ENCODE assay signal across 6 cellular contexts in genomic region chr11:235180-235997, GRCh38. TPM values are rescaled to one million over a fixed set of nuclear protein-coding genes. Genes with fewer than 3 reads are reported as not detected.
DNase-seq lines count a peak whose midpoint lies in the region; ATAC-seq and TF ChIP-seq lines count a peak whose summit lies in the region.

No MANE protein-coding gene starts in this region.

- H3K36me3 Mint-ChIP-seq in T-helper 2 cell treated with Interferon-gamma antibody and Interleukin-4, amounts not matched to agents 5 μg/mL and 100 μg/mL, for 36 hours (ENCODE audit: low read depth) = peaks cover 8% of the 10 kb centered on the region
- no peaks in the 10 kb centered on the region for H3K36me3 Mint-ChIP-seq in glutamatergic neuron (ENCODE audit: unreplicated experiment)

- H3K4me1 Mint-ChIP-seq in T-helper 2 cell treated with Interferon-gamma antibody and Interleukin-4, amounts not matched to agents 5 μg/mL and 100 μg/mL, for 36 hours (ENCODE audit: low read depth) = peaks cover 30% of the 10 kb centered on the region
- H3K4me1 Mint-ChIP-seq in glutamatergic neuron (ENCODE audit: low read depth, unreplicated experiment) = peaks cover 1% of the 10 kb centered on the region

- ATAC-seq in GM21737 (IDR thresholded peaks at IDR 0.05; ENCODE audit: unreplicated experiment) = peak; percentile 7

- H3K27ac Mint-ChIP-seq in T-helper 2 cell treated with Interferon-gamma antibody and Interleukin-4, amounts not matched to agents 5 μg/mL and 100 μg/mL, for 36 hours = peak overlapping the region; percentile 85
- H3K27ac Mint-ChIP-seq in glutamatergic neuron (ENCODE audit: unreplicated experiment) = peak overlapping the region; percentile 67

- no peak for TF ChIP-seq CTCF in glutamatergic neuron (IDR thresholded peaks at IDR 0.05; ENCODE audit: partially characterized antibody, unreplicated experiment)

- no peaks in the 10 kb centered on the region for H3K27me3 Mint-ChIP-seq in T-helper 2 cell treated with Interferon-gamma antibody and Interleukin-4, amounts not matched to agents 5 μg/mL and 100 μg/mL, for 36 hours (ENCODE audit: low read depth)
- H3K27me3 Mint-ChIP-seq in glutamatergic neuron (ENCODE audit: unreplicated experiment) = peaks cover 2% of the 10 kb centered on the region

- in situ Hi-C loops in G401 (cut with HindIII; ENCODE audit: low sequenced_read_pairs) = no loop called here

- DNase-seq in T-helper 2 cell treated with Interferon-gamma antibody and Interleukin-4, amounts not matched to agents 5 μg/mL and 100 μg/mL, for 36 hours (ENCODE audit: low spot score) = no peak
- DNase-seq in glutamatergic neuron = no peak
- DNase-seq in stimulated activated CD8-positive, alpha-beta memory T cell treated with anti-CD3 and anti-CD28 coated beads, Interleukin-2, amount 100 ng/mL, for 48 hours (ENCODE audit: low read depth in 2 of 2) = peak; percentile 44 to 51
- no peak for DNase-seq in iPS-NIHi7 (ENCODE audit: extremely low spot score)
- no peak for DNase-seq in G401 (ENCODE audit: low spot score)

- H3K4me3 Mint-ChIP-seq in T-helper 2 cell treated with Interferon-gamma antibody and Interleukin-4, amounts not matched to agents 5 μg/mL and 100 μg/mL, for 36 hours = peak overlapping the region; percentile 90
- peak overlapping the region; percentile 95 for H3K4me3 Mint-ChIP-seq in glutamatergic neuron (ENCODE audit: unreplicated experiment)

- no peaks in the 10 kb centered on the region for H3K9me3 Mint-ChIP-seq in T-helper 2 cell treated with Interferon-gamma antibody and Interleukin-4, amounts not matched to agents 5 μg/mL and 100 μg/mL, for 36 hours
- H3K9me3 Mint-ChIP-seq in glutamatergic neuron (ENCODE audit: unreplicated experiment) = peaks cover 4% of the 10 kb centered on the region

RNA-seq across cellular contexts. Expression of gene SIRT3, which starts 0.8 kb away (rescaled TPM):
- 23.6 TPM for total RNA-seq in glutamatergic neuron (ENCODE audit: unreplicated experiment)
- 19.3 and 22.5 TPM in 2 replicates for total RNA-seq in G401 (2014; rRNA removed; shearing (Covaris generic))

RNA-seq across cellular contexts. Expression of gene PSMD13, which starts 1.4 kb away (rescaled TPM):
- 136 TPM for total RNA-seq in glutamatergic neuron (ENCODE audit: unreplicated experiment)
- 175 and 208 TPM in 2 replicates for total RNA-seq in G401 (2014; rRNA removed; shearing (Covaris generic))

RNA-seq across cellular contexts. Expression of gene RIC8A, which starts 27.9 kb away (rescaled TPM):
- 95.5 TPM for total RNA-seq in glutamatergic neuron (ENCODE audit: unreplicated experiment)
- total RNA-seq in G401 (2014; rRNA removed; shearing (Covaris generic)) = 98.9 and 101 TPM in 2 replicates

RNA-seq across cellular contexts. Expression of gene BET1L, which starts 28.2 kb away (rescaled TPM):
- 45.5 TPM for total RNA-seq in glutamatergic neuron (ENCODE audit: unreplicated experiment)
- 18.3 and 29.3 TPM in 2 replicates for total RNA-seq in G401 (2014; rRNA removed; shearing (Covaris generic))

RNA-seq across cellular contexts. Expression of gene SCGB1C1, which starts 42.5 kb away (rescaled TPM):
- total RNA-seq in glutamatergic neuron (ENCODE audit: unreplicated experiment) = not detected
- total RNA-seq in G401 (2014; rRNA removed; shearing (Covaris generic)) = not detected in 2 replicates

Comparison
In these comparisons a context has a peak if more than half of its experiments do, and no peak if none do; other contexts are left out.
1. DNase-seq: peak in stimulated activated CD8-positive, alpha-beta memory T cell treated with anti-CD3 and anti-CD28 coated beads, Interleukin-2, amount 100 ng/mL, for 48 hours (2 of 2); none in T-helper 2 cell treated with Interferon-gamma antibody and Interleukin-4, amounts not matched to agents 5 μg/mL and 100 μg/mL, for 36 hours (single experiment), glutamatergic neuron (single experiment), iPS-NIHi7 (single experiment) and G401 (single experiment).